ENCODE assay signal across 21 cellular contexts in the genomic region with DNA sequence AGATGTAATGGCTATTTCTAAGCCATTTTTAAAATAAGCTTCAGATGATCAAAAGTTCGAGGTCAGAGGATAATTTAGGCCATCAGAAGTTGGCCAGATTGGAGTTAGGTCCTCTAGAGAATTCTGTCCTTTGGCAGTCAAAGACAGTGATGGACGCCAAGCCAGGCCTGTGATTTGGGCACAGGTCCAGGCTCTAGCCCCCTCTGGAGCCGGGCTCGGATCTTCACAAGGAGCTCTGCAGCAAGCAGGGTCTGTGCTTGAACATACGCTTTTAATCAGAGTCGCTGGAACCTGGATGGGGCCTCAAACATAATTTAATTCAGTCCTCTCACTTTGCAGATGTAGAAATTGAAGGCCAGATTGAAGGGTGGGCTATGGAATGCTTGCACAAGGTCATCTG.
"Had no signal": no experiment of that assay in that cellular context is flagged by ENCODE, and none has a peak within 500 bp of the region (broad histone marks: within the 10 kb centered on the region; RNA-seq: fewer than 3 reads in every experiment).

No MANE protein-coding gene starts in this region.

- FAIRE-seq: TTC549, urothelium cell line had no signal

- ATAC-seq: activated CD8-positive, alpha-beta T cell treated with anti-CD3 and anti-CD28 coated beads for 36 hours; body of pancreas; foreskin keratinocyte; left lung; mucosa of descending colon; stimulated activated naive CD8-positive, alpha-beta T cell treated with anti-CD3 and anti-CD28 coated beads, Interleukin-15, Interleukin-2, amounts not matched to agents 100 U/mL and 50 U/mL, for 24 hours had no signal

- H3K4me3 ChIP-seq: body of pancreas, colonic mucosa, left lung, mucosa of descending colon, skin epidermis, tibial nerve had no signal

- DNase-seq: activated B cell treated with CpG ODN at 0.5 μM for 24 hours; activated CD4-positive, alpha-beta T cell treated with anti-CD3 and anti-CD28 coated beads for 4 hours; activated CD8-positive, alpha-beta T cell treated with anti-CD3 and anti-CD28 coated beads for 36 hours; activated naive CD4-positive, alpha-beta T cell treated with anti-CD3 and anti-CD28 coated beads for 36 hours; activated T-cell treated with anti-CD3 and anti-CD28 coated beads, Interleukin-2, amount 50 U/mL, for 24 hours; central memory CD4-positive, alpha-beta T cell; colonic mucosa; foreskin keratinocyte; hypothalamus; islet precursor cell; left lung; mesenchymal stem cell; mucosa of descending colon; naive B cell; retina; stimulated activated naive CD8-positive, alpha-beta T cell treated with anti-CD3 and anti-CD28 coated beads, Interleukin-15, Interleukin-2, amounts not matched to agents 100 U/mL and 50 U/mL, for 24 hours had no signal

- H3K27me3 ChIP-seq: body of pancreas, colonic mucosa, left lung, tibial nerve had no signal

- H3K4me1 ChIP-seq: body of pancreas, colonic mucosa, foreskin keratinocyte, left lung, tibial nerve had no signal

- H3K27ac ChIP-seq: body of pancreas, colonic mucosa, foreskin keratinocyte, left lung, skin epidermis, tibial nerve had no signal

- H3K36me3 ChIP-seq: colonic mucosa, left lung, tibial nerve had no signal

- H3K9me3 ChIP-seq: body of pancreas, colonic mucosa, left lung, mucosa of descending colon, tibial nerve had no signal
